ENCODE assay signal across 1 cellular context in the genomic region with DNA sequence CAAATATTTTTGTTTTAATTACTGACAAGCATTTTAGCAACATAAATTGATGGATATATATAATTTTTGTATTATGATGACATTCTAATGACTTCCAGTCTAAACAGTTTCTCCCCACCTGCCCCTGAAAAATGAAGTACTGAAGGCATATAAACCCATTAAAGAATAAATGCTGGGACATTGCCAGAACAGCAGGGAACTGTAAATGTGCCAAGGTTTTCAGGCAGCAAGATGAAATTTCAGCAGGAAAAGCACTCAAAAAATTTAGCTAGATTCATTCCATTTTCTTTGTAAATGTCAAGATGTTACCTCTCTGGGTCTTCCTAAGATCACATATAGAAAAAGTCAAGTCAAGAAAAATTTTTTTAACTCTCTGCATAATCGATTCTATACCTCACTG.
TF ChIP-seq lines count a peak whose summit lies in the region.

No MANE protein-coding gene starts in this region.

TF ChIP-seq in WTC11, 78 proteins besides CTCF, POLR2A, EP300 and RAD21 (continued from another document):
- TF ChIP-seq, protein P1, sequence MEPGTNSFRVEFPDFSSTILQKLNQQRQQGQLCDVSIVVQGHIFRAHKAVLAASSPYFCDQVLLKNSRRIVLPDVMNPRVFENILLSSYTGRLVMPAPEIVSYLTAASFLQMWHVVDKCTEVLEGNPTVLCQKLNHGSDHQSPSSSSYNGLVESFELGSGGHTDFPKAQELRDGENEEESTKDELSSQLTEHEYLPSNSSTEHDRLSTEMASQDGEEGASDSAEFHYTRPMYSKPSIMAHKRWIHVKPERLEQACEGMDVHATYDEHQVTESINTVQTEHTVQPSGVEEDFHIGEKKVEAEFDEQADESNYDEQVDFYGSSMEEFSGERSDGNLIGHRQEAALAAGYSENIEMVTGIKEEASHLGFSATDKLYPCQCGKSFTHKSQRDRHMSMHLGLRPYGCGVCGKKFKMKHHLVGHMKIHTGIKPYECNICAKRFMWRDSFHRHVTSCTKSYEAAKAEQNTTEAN (CRISPR knock-in tag; IDR thresholded peaks at IDR 0.05) = no peak
- TF ChIP-seq ZNF219 (CRISPR knock-in tag; IDR thresholded peaks at IDR 0.05; ENCODE audit: borderline replicate concordance) (no peak), CBFB (CRISPR knock-in tag; IDR thresholded peaks at IDR 0.05; ENCODE audit: low read depth) (no peak), OVOL2 (CRISPR knock-in tag; IDR thresholded peaks at IDR 0.05; ENCODE audit: borderline replicate concordance) (no peak), RELA (CRISPR knock-in tag; IDR thresholded peaks at IDR 0.05; ENCODE audit: borderline replicate concordance) (no peak)
- TF ChIP-seq, protein P2, sequence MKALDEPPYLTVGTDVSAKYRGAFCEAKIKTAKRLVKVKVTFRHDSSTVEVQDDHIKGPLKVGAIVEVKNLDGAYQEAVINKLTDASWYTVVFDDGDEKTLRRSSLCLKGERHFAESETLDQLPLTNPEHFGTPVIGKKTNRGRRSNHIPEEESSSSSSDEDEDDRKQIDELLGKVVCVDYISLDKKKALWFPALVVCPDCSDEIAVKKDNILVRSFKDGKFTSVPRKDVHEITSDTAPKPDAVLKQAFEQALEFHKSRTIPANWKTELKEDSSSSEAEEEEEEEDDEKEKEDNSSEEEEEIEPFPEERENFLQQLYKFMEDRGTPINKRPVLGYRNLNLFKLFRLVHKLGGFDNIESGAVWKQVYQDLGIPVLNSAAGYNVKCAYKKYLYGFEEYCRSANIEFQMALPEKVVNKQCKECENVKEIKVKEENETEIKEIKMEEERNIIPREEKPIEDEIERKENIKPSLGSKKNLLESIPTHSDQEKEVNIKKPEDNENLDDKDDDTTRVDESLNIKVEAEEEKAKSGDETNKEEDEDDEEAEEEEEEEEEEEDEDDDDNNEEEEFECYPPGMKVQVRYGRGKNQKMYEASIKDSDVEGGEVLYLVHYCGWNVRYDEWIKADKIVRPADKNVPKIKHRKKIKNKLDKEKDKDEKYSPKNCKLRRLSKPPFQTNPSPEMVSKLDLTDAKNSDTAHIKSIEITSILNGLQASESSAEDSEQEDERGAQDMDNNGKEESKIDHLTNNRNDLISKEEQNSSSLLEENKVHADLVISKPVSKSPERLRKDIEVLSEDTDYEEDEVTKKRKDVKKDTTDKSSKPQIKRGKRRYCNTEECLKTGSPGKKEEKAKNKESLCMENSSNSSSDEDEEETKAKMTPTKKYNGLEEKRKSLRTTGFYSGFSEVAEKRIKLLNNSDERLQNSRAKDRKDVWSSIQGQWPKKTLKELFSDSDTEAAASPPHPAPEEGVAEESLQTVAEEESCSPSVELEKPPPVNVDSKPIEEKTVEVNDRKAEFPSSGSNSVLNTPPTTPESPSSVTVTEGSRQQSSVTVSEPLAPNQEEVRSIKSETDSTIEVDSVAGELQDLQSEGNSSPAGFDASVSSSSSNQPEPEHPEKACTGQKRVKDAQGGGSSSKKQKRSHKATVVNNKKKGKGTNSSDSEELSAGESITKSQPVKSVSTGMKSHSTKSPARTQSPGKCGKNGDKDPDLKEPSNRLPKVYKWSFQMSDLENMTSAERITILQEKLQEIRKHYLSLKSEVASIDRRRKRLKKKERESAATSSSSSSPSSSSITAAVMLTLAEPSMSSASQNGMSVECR (CRISPR knock-in tag; IDR thresholded peaks at IDR 0.05; ENCODE audit: borderline replicate concordance) = no peak
TF ChIP-seq in WTC11: peak in this region for 0.
